ENCODE assay signal across 10 cellular contexts in genomic region chr15:73318463-73319351, GRCh38. TPM values are rescaled to one million over a fixed set of nuclear protein-coding genes. Genes with fewer than 3 reads are reported as not detected.
A peak's percentile ranks its signal among the peaks of the same experiment; 100 is the strongest.
DNase-seq lines count a peak whose midpoint lies in the region; ATAC-seq and TF ChIP-seq lines count a peak whose summit lies in the region.
"Had no signal": no experiment of that assay in that cellular context is flagged by ENCODE, and none has a peak within 500 bp of the region (broad histone marks: within the 10 kb centered on the region; RNA-seq: fewer than 3 reads in every experiment).

No MANE protein-coding gene starts in this region.

- TF ChIP-seq POLR2A in IMR-90 (IDR thresholded peaks at IDR 0.05; ENCODE audit: low read depth, low read length) (no peak), erythroblast (IDR thresholded peaks at IDR 0.05; ENCODE audit: low read length) (no peak)

- no peak overlapping the region for H2BK5ac ChIP-seq in IMR-90 (ENCODE audit: low read depth, low read length, poor library complexity, severe bottlenecking)

- no peaks in the 10 kb centered on the region for H3K9me1 ChIP-seq in IMR-90 (ENCODE audit: insufficient read depth, low read length)

- no peak overlapping the region for H3K18ac ChIP-seq in IMR-90 (ENCODE audit: low read depth, low read length)

- H2AFZ ChIP-seq in IMR-90 (replicated peaks; ENCODE audit: low read length, poor library complexity): peak overlapping the region; percentile 43

- POLR2A ChIA-PET in IMR-90 (lab: Charles Lee; ENCODE audit: unreplicated experiment): no interaction called here
- POLR2A ChIA-PET in HEK293T (lab: Yijun Ruan, JAX): no interaction called here

- in situ Hi-C loops in IMR-90 (cut with MboI; ENCODE audit: low sequenced_read_pairs): no loop called here

- dilution Hi-C loops in IMR-90 (cut with HindIII; ENCODE audit: low sequenced_read_pairs, unreplicated experiment): no loop called here

- no peaks in the 10 kb centered on the region for H3K36me3 ChIP-seq in IMR-90 (ENCODE audit: control insufficient read depth, insufficient read depth, low read length)
- H3K36me3 ChIP-seq: gastroesophageal sphincter had no signal

- H3K23ac ChIP-seq in IMR-90 (ENCODE audit: low read depth, low read length): no peak overlapping the region

- H4K20me1 ChIP-seq in IMR-90 (ENCODE audit: insufficient read depth, low read length): no peaks in the 10 kb centered on the region

- CTCF ChIA-PET in IMR-90 (lab: Yijun Ruan, JAX) (no interaction called here), HEK293T (lab: Yijun Ruan, JAX) (interaction anchor here (1.0 kb wide), 1 partner anchor 51 kb away, joined by 3 read pairs; no protein-coding TSS in a partner anchor)

- H4K91ac ChIP-seq in IMR-90 (ENCODE audit: insufficient read depth, low read depth, low read length): no peak overlapping the region

- DNase-seq in ELF-1 (ENCODE audit: low read depth, low spot score): peak; percentile 71
- DNase-seq in IMR-90: no peak
- peak; percentile 39 for DNase-seq in cerebellum (ENCODE audit: low spot score)
- DNase-seq in mesenteric fat pad (ENCODE audit: low spot score): peak; percentile 81
- no peak for DNase-seq in NCI-H1436 (lab: John Stamatoyannopoulos, UW)
- DNase-seq in erythroblast (lab: John Stamatoyannopoulos, UW): no peak
- DNase-seq in HEK293T (ENCODE audit: extremely low spot score): no peak

- H3K27ac ChIP-seq in IMR-90 (ENCODE audit: insufficient read depth, low read length): no peak overlapping the region
- H3K27ac ChIP-seq: gastroesophageal sphincter had no signal

- H3K56ac ChIP-seq in IMR-90 (ENCODE audit: extremely low read depth, insufficient read depth, low read length): no peak overlapping the region

- H3K79me1 ChIP-seq in IMR-90 (ENCODE audit: low read depth in 1 of 2, low read length in 2 of 2): no peaks in the 10 kb centered on the region

- H2AK5ac ChIP-seq in IMR-90 (ENCODE audit: low read depth, low read length): no peak overlapping the region

- H3K4me1 ChIP-seq in IMR-90 (ENCODE audit: control insufficient read depth, insufficient read depth, low read length): no peaks in the 10 kb centered on the region; the same call in 1 of the 2 replicates
- H3K4me1 ChIP-seq: gastroesophageal sphincter had no signal

- H2BK120ac ChIP-seq in IMR-90 (ENCODE audit: low read depth, low read length): no peak overlapping the region

- no peak overlapping the region for H3K4me2 ChIP-seq in IMR-90 (ENCODE audit: low read depth, low read length)

- WGBS in IMR-90 (ENCODE audit: extremely low coverage in 2 of 2, insufficient read length in 1 of 2), 2 experiments: 11% methylated on average over 3 of the region's 42 CpGs; no CpG with 5 or more reads in 1 of the 2 experiments

- H3K9me3 ChIP-seq in IMR-90 (ENCODE audit: control insufficient read depth, insufficient read depth, low read length): no peaks in the 10 kb centered on the region
- H3K9me3 ChIP-seq: gastroesophageal sphincter had no signal

- BruUV-seq in IMR-90 (replicated peaks; lab: Mats Ljungman, UMichigan): no TSS peak

- H2AK9ac ChIP-seq in IMR-90 (replicated peaks; ENCODE audit: low read depth, low read length, poor library complexity): no peak overlapping the region

- 0 out of 2 replicates have a peak, but pooled peaks have one; percentile 24 for ATAC-seq in IMR-90 (ENCODE audit: low read depth)
- ATAC-seq in GM21515 (IDR thresholded peaks at IDR 0.05; ENCODE audit: unreplicated experiment): no peak
- ATAC-seq: gastroesophageal sphincter had no signal

- TF ChIP-seq CTCF in IMR-90 (conservative IDR thresholded peaks at IDR 0.05; ENCODE audit: low read depth, low read length): no peak

- no peak overlapping the region for H3K4ac ChIP-seq in IMR-90 (ENCODE audit: low read depth, low read length)

- H4K5ac ChIP-seq in IMR-90 (ENCODE audit: low read depth, low read length): no peak overlapping the region

- H2BK20ac ChIP-seq in IMR-90 (ENCODE audit: low read depth, low read length): no peak overlapping the region

- peaks cover 30% of the 10 kb centered on the region for H3K27me3 ChIP-seq in IMR-90 (ENCODE audit: control insufficient read depth, insufficient read depth, low read length)

- no peak overlapping the region for H3K9ac ChIP-seq in IMR-90 (ENCODE audit: low read depth, low read length)

- H3K4me3 ChIP-seq in IMR-90 (ENCODE audit: insufficient read depth, low read depth, low read length): no peak overlapping the region
- H3K4me3 ChIP-seq: gastroesophageal sphincter had no signal

- no peak overlapping the region for H4K8ac ChIP-seq in IMR-90 (ENCODE audit: low read depth in 2 of 2, low read length in 2 of 2)

- H2BK15ac ChIP-seq in IMR-90 (ENCODE audit: low read depth, low read length): no peak overlapping the region

- intact Hi-C loops in IMR-90 (cut with micrococcal nuclease): no loop called here

- H3K14ac ChIP-seq in IMR-90 (replicated peaks; ENCODE audit: low read depth, low read length): no peak overlapping the region

- TF ChIP-seq RAD21 in IMR-90 (IDR thresholded peaks at IDR 0.05; ENCODE audit: low read length): no peak

TF ChIP-seq in IMR-90, 13 proteins besides CTCF, POLR2A, EP300 and RAD21:
- TF ChIP-seq FOS (IDR thresholded peaks at IDR 0.05; ENCODE audit: low read depth, low read length): no peak

TF ChIP-seq in HEK293T, 16 proteins besides CTCF, POLR2A, EP300 and RAD21:
- TF ChIP-seq PKNOX1 (IDR thresholded peaks at IDR 0.05): no peak
- TF ChIP-seq FOXK2 (IDR thresholded peaks at IDR 0.05): no peak
- no peak for TF ChIP-seq ELF4 (IDR thresholded peaks at IDR 0.05)
- no peak for TF ChIP-seq L3MBTL2 (conservative IDR thresholded peaks at IDR 0.05)
- no peak for TF ChIP-seq ARNT (IDR thresholded peaks at IDR 0.05)
- TF ChIP-seq FOXA1 (IDR thresholded peaks at IDR 0.05): no peak
- TF ChIP-seq TARDBP (IDR thresholded peaks at IDR 0.05): no peak
- TF ChIP-seq SP1 (IDR thresholded peaks at IDR 0.05): no peak
- no peak for TF ChIP-seq NFRKB (IDR thresholded peaks at IDR 0.05)
- no peak for TF ChIP-seq FOXM1 (IDR thresholded peaks at IDR 0.05; ENCODE audit: borderline replicate concordance)
- TF ChIP-seq SUZ12 (IDR thresholded peaks at IDR 0.05): no peak

RNA-seq across cellular contexts. Expression of gene HCN4, which starts 50.1 kb away (rescaled TPM):
- not detected in 2 replicates for total RNA-seq in IMR-90 (2012; rRNA removed)
- polyA plus RNA-seq in IMR-90 (2012; rRNA removed): not detected in 2 replicates
- not detected in 2 replicates for polyA plus RNA-seq in IMR-90 (2012; cell fraction: cytosol; rRNA removed)
- polyA plus RNA-seq in IMR-90 (2012; cell fraction: nucleus; rRNA removed; ENCODE audit: low replicate concordance): not detected in 2 replicates
- total RNA-seq in cerebellum: 5.9 TPM
- not detected for total RNA-seq in mesenteric fat pad
- total RNA-seq: omental fat pad had no signal

Comparison
In these comparisons a context has a peak if more than half of its experiments do, and no peak if none do; other contexts are left out.
1. DNase-seq: peak in ELF-1 (single experiment), cerebellum (single experiment) and mesenteric fat pad (single experiment); none in IMR-90 (single experiment), NCI-H1436 (single experiment), erythroblast (0 of 2) and HEK293T (single experiment).